1 cellular context compared by ENCODE assay signal in the genomic region with DNA sequence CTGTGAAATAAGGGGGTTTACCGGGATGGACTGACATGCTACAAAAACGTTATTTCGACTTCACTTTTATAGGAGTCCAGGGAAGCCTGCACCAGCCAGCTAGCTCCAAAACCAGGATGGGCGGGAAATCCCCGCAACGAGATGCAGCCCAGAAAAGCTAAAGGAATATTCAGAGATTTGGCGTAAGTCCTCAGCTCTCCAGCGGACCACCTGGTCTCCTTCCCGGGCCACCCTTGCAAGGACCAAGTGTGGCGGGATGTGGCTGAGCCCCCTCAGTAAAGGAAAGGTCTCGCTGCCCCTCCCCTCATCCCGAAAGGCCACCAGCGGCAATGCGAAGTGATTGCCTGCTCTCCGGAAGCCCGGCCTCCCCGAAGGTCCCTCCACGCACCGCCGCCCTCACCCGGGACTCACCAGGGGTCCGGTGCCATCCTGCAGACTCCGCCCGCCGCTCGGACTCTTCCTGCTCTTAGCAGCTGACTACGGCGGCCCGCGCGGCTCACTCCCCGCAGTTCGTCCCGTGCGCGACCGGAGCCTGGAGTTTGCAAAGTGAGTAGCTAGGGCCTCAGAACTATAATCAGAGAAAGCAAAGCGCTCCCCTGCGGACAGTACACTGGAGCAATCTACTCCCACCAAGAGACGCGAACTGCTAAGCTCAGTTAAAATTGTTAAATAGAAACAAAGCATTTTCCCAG.
TF ChIP-seq lines count a peak whose summit lies in the region.

A gene with protein sequence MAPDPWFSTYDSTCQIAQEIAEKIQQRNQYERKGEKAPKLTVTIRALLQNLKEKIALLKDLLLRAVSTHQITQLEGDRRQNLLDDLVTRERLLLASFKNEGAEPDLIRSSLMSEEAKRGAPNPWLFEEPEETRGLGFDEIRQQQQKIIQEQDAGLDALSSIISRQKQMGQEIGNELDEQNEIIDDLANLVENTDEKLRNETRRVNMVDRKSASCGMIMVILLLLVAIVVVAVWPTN (minus strand): TSS at position 440 of the 692 bp plus-strand sequence. CDS start 12 bp downstream, at position 428.

TF ChIP-seq in HepG2, 621 proteins besides CTCF, POLR2A, EP300 and RAD21 (continued from another document and continues in another):
- TF ChIP-seq, protein P1, sequence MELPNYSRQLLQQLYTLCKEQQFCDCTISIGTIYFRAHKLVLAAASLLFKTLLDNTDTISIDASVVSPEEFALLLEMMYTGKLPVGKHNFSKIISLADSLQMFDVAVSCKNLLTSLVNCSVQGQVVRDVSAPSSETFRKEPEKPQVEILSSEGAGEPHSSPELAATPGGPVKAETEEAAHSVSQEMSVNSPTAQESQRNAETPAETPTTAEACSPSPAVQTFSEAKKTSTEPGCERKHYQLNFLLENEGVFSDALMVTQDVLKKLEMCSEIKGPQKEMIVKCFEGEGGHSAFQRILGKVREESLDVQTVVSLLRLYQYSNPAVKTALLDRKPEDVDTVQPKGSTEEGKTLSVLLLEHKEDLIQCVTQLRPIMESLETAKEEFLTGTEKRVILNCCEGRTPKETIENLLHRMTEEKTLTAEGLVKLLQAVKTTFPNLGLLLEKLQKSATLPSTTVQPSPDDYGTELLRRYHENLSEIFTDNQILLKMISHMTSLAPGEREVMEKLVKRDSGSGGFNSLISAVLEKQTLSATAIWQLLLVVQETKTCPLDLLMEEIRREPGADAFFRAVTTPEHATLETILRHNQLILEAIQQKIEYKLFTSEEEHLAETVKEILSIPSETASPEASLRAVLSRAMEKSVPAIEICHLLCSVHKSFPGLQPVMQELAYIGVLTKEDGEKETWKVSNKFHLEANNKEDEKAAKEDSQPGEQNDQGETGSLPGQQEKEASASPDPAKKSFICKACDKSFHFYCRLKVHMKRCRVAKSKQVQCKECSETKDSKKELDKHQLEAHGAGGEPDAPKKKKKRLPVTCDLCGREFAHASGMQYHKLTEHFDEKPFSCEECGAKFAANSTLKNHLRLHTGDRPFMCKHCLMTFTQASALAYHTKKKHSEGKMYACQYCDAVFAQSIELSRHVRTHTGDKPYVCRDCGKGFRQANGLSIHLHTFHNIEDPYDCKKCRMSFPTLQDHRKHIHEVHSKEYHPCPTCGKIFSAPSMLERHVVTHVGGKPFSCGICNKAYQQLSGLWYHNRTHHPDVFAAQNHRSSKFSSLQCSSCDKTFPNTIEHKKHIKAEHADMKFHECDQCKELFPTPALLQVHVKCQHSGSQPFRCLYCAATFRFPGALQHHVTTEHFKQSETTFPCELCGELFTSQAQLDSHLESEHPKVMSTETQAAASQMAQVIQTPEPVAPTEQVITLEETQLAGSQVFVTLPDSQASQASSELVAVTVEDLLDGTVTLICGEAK (IDR thresholded peaks at IDR 0.05): no peak
- TF ChIP-seq, protein P1 (CRISPR knock-in tag; IDR thresholded peaks at IDR 0.05): peak; percentile 44; the same call in 1 of the 2 replicates
- peak; percentile 97 for TF ChIP-seq KAT8 (CRISPR knock-in tag; IDR thresholded peaks at IDR 0.05)
- TF ChIP-seq ZNF816 (CRISPR knock-in tag; IDR thresholded peaks at IDR 0.05; ENCODE audit: borderline replicate concordance): peak; percentile 69; the same call in 1 of the 2 replicates
- peak; percentile 48; the same call in 1 of the 2 replicates for TF ChIP-seq DR1 (CRISPR knock-in tag; IDR thresholded peaks at IDR 0.05)
- TF ChIP-seq, protein P2, sequence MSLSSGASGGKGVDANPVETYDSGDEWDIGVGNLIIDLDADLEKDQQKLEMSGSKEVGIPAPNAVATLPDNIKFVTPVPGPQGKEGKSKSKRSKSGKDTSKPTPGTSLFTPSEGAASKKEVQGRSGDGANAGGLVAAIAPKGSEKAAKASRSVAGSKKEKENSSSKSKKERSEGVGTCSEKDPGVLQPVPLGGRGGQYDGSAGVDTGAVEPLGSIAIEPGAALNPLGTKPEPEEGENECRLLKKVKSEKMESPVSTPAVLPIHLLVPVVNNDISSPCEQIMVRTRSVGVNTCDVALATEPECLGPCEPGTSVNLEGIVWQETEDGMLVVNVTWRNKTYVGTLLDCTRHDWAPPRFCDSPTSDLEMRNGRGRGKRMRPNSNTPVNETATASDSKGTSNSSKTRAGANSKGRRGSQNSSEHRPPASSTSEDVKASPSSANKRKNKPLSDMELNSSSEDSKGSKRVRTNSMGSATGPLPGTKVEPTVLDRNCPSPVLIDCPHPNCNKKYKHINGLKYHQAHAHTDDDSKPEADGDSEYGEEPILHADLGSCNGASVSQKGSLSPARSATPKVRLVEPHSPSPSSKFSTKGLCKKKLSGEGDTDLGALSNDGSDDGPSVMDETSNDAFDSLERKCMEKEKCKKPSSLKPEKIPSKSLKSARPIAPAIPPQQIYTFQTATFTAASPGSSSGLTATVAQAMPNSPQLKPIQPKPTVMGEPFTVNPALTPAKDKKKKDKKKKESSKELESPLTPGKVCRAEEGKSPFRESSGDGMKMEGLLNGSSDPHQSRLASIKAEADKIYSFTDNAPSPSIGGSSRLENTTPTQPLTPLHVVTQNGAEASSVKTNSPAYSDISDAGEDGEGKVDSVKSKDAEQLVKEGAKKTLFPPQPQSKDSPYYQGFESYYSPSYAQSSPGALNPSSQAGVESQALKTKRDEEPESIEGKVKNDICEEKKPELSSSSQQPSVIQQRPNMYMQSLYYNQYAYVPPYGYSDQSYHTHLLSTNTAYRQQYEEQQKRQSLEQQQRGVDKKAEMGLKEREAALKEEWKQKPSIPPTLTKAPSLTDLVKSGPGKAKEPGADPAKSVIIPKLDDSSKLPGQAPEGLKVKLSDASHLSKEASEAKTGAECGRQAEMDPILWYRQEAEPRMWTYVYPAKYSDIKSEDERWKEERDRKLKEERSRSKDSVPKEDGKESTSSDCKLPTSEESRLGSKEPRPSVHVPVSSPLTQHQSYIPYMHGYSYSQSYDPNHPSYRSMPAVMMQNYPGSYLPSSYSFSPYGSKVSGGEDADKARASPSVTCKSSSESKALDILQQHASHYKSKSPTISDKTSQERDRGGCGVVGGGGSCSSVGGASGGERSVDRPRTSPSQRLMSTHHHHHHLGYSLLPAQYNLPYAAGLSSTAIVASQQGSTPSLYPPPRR (CRISPR knock-in tag; IDR thresholded peaks at IDR 0.05; ENCODE audit: borderline replicate concordance): peak; percentile 31; the same call in 1 of the 2 replicates
- peak; percentile 67 for TF ChIP-seq SIX4 (CRISPR knock-in tag; IDR thresholded peaks at IDR 0.05)
- TF ChIP-seq FOSL2 (CRISPR knock-in tag; IDR thresholded peaks at IDR 0.05): peak; percentile 36; the same call in 1 of the 2 replicates
- TF ChIP-seq MXD4 (CRISPR knock-in tag; IDR thresholded peaks at IDR 0.05): peak; percentile 51; the same call in 1 of the 2 replicates
- TF ChIP-seq, protein P3, sequence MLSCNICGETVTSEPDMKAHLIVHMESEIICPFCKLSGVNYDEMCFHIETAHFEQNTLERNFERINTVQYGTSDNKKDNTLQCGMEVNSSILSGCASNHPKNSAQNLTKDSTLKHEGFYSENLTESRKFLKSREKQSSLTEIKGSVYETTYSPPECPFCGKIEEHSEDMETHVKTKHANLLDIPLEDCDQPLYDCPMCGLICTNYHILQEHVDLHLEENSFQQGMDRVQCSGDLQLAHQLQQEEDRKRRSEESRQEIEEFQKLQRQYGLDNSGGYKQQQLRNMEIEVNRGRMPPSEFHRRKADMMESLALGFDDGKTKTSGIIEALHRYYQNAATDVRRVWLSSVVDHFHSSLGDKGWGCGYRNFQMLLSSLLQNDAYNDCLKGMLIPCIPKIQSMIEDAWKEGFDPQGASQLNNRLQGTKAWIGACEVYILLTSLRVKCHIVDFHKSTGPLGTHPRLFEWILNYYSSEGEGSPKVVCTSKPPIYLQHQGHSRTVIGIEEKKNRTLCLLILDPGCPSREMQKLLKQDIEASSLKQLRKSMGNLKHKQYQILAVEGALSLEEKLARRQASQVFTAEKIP (CRISPR knock-in tag; IDR thresholded peaks at IDR 0.05; ENCODE audit: borderline replicate concordance): no peak
- TF ChIP-seq, protein P4, sequence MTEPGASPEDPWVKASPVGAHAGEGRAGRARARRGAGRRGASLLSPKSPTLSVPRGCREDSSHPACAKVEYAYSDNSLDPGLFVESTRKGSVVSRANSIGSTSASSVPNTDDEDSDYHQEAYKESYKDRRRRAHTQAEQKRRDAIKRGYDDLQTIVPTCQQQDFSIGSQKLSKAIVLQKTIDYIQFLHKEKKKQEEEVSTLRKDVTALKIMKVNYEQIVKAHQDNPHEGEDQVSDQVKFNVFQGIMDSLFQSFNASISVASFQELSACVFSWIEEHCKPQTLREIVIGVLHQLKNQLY (CRISPR knock-in tag; IDR thresholded peaks at IDR 0.05): 0 out of 2 replicates have a peak, but pooled peaks have one; percentile 32
- 0 out of 2 replicates have a peak, but pooled peaks have one; percentile 37 for TF ChIP-seq ZNF121 (CRISPR knock-in tag; IDR thresholded peaks at IDR 0.05)
- TF ChIP-seq ZNF282 (IDR thresholded peaks at IDR 0.05; ENCODE audit: partially characterized antibody): no peak
- TF ChIP-seq ZNF780A (CRISPR knock-in tag; IDR thresholded peaks at IDR 0.05): no peak
- TF ChIP-seq FLYWCH1 (CRISPR knock-in tag; IDR thresholded peaks at IDR 0.05): 0 out of 2 replicates have a peak, but pooled peaks have one; percentile 69
- no peak for TF ChIP-seq SUZ12 (IDR thresholded peaks at IDR 0.05; ENCODE audit: low read depth, low read length)
- TF ChIP-seq ZNF567 (CRISPR knock-in tag; IDR thresholded peaks at IDR 0.05; ENCODE audit: borderline replicate concordance): 0 out of 2 replicates have a peak, but pooled peaks have one; percentile 68
- TF ChIP-seq POLR2G (IDR thresholded peaks at IDR 0.05; ENCODE audit: low read depth, low read length): peak; percentile 86
- peak; percentile 74; the same call in 1 of the 2 replicates for TF ChIP-seq AHR (CRISPR knock-in tag; IDR thresholded peaks at IDR 0.05)
- peak; percentile 87 for TF ChIP-seq ZNF292 (CRISPR knock-in tag; IDR thresholded peaks at IDR 0.05; ENCODE audit: borderline replicate concordance, low read depth)
- TF ChIP-seq ZNF772 (CRISPR knock-in tag; IDR thresholded peaks at IDR 0.05): peak; percentile 52; the same call in 1 of the 2 replicates
- no peak for TF ChIP-seq KLF13 (CRISPR knock-in tag; IDR thresholded peaks at IDR 0.05)
- TF ChIP-seq, protein P5, sequence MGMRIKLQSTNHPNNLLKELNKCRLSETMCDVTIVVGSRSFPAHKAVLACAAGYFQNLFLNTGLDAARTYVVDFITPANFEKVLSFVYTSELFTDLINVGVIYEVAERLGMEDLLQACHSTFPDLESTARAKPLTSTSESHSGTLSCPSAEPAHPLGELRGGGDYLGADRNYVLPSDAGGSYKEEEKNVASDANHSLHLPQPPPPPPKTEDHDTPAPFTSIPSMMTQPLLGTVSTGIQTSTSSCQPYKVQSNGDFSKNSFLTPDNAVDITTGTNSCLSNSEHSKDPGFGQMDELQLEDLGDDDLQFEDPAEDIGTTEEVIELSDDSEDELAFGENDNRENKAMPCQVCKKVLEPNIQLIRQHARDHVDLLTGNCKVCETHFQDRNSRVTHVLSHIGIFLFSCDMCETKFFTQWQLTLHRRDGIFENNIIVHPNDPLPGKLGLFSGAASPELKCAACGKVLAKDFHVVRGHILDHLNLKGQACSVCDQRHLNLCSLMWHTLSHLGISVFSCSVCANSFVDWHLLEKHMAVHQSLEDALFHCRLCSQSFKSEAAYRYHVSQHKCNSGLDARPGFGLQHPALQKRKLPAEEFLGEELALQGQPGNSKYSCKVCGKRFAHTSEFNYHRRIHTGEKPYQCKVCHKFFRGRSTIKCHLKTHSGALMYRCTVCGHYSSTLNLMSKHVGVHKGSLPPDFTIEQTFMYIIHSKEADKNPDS (CRISPR knock-in tag; IDR thresholded peaks at IDR 0.05): no peak
- peak; percentile 72 for TF ChIP-seq FOXO1 (CRISPR knock-in tag; IDR thresholded peaks at IDR 0.05)
- TF ChIP-seq SIN3A (IDR thresholded peaks at IDR 0.05; ENCODE audit: borderline replicate concordance, low read depth, low read length): peak; percentile 89; the same call in 1 of the 2 replicates
- TF ChIP-seq YEATS4 (CRISPR knock-in tag; IDR thresholded peaks at IDR 0.05; ENCODE audit: borderline replicate concordance): peak; percentile 75; the same call in 1 of the 2 replicates
- peak; percentile 34; the same call in 1 of the 2 replicates for TF ChIP-seq SOX5 (CRISPR knock-in tag; IDR thresholded peaks at IDR 0.05; ENCODE audit: borderline replicate concordance)
- TF ChIP-seq, protein P6, sequence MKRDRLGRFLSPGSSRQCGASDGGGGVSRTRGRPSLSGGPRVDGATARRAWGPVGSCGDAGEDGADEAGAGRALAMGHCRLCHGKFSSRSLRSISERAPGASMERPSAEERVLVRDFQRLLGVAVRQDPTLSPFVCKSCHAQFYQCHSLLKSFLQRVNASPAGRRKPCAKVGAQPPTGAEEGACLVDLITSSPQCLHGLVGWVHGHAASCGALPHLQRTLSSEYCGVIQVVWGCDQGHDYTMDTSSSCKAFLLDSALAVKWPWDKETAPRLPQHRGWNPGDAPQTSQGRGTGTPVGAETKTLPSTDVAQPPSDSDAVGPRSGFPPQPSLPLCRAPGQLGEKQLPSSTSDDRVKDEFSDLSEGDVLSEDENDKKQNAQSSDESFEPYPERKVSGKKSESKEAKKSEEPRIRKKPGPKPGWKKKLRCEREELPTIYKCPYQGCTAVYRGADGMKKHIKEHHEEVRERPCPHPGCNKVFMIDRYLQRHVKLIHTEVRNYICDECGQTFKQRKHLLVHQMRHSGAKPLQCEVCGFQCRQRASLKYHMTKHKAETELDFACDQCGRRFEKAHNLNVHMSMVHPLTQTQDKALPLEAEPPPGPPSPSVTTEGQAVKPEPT (CRISPR knock-in tag; IDR thresholded peaks at IDR 0.05; ENCODE audit: low read depth): 0 out of 2 replicates have a peak, but pooled peaks have one; percentile 31
- TF ChIP-seq HNRNPH1 (optimal IDR thresholded peaks at IDR 0.05; ENCODE audit: low read depth, low read length): no peak
- TF ChIP-seq HDAC2 (CRISPR knock-in tag; IDR thresholded peaks at IDR 0.05): peak; percentile 57
- TF ChIP-seq PRMT3 (CRISPR knock-in tag; IDR thresholded peaks at IDR 0.05; ENCODE audit: borderline replicate concordance, low read depth): 0 out of 2 replicates have a peak, but pooled peaks have one; percentile 61
- peak; percentile 22; the same call in 1 of the 2 replicates for TF ChIP-seq HCFC1 (IDR thresholded peaks at IDR 0.05; ENCODE audit: low read depth, low read length)
- TF ChIP-seq ZNF564 (CRISPR knock-in tag; IDR thresholded peaks at IDR 0.05): peak; percentile 65; the same call in 1 of the 2 replicates
